Comparison of ENCODE assay signal across 23 cellular contexts in genomic region chr4:105440890-105441289, GRCh38. TPM values are rescaled to one million over a fixed set of nuclear protein-coding genes. Genes with fewer than 3 reads are reported as not detected.
DNase-seq lines count a peak whose midpoint lies in the region; ATAC-seq, FAIRE-seq and TF ChIP-seq lines count a peak whose summit lies in the region.
"Had no signal": no experiment of that assay in that cellular context is flagged by ENCODE, and none has a peak within 500 bp of the region (broad histone marks: within the 10 kb centered on the region; RNA-seq: fewer than 3 reads in every experiment).

No MANE protein-coding gene starts in this region.

- no peaks in the 10 kb centered on the region for H3K9me2 ChIP-seq in PC-3 (replicated peaks; ENCODE audit: low read length)

- no peak overlapping the region for H3K9ac ChIP-seq in PC-3 (ENCODE audit: low read length)

- no peak overlapping the region for H3K4me3 ChIP-seq in AG04450 (ENCODE audit: low read depth, low read length)
- H3K4me3 ChIP-seq in PC-3 (ENCODE audit: low read length) = no peak overlapping the region
- H3K4me3 ChIP-seq in fibroblast of the aortic adventitia (ENCODE audit: low read depth, low read length) = no peak overlapping the region
- H3K4me3 ChIP-seq: A549, GM23338, K562 had no signal

- no peaks in the 10 kb centered on the region for H4K20me1 ChIP-seq in PC-3 (ENCODE audit: low read length)

- no peak overlapping the region for H2AFZ ChIP-seq in PC-3 (ENCODE audit: low read length)
- H2AFZ ChIP-seq: GM23338 had no signal

- intact Hi-C loops in PC-3 (cut with micrococcal nuclease) = no loop called here

- TF ChIP-seq CTCF in AG04450 (IDR thresholded peaks at IDR 0.05; ENCODE audit: low read depth, low read length) (peak; percentile 14; the same call in 1 of the 2 replicates), PC-3 (conservative IDR thresholded peaks at IDR 0.05; ENCODE audit: low read depth, low read length) (peak; percentile 32; the same call in 1 of the 2 replicates), fibroblast of the aortic adventitia (IDR thresholded peaks at IDR 0.05; ENCODE audit: insufficient read depth, low read length) (no peak)

- peak; percentile 70 for FAIRE-seq in G401.6 (lab: Jason Lieb, UNC)
- FAIRE-seq: A549, K562 had no signal

- no peaks in the 10 kb centered on the region for H3F3A ChIP-seq in PC-3 (ENCODE audit: low read length, unreplicated experiment)

- peaks cover 22% of the 10 kb centered on the region for H3K36me3 ChIP-seq in PC-3 (ENCODE audit: low read depth, low read length)

- DNase-seq in AG04450 (ENCODE audit: low read depth, low spot score) (no peak), PC-3 (no peak), fibroblast of the aortic adventitia (ENCODE audit: low read depth) (peak; percentile 10), DMS53 treated with DMSO at 0.1 percent for 48 hours (lab: John Stamatoyannopoulos, UW; ENCODE audit: unreplicated experiment) (no peak)
- DNase-seq: Calu3; CD4-positive, CD25-positive, alpha-beta regulatory T cell; DMS53; HCEC 1CT; MV-4-11; NCI-H1417; NCI-H187; NCI-H2227 treated with DMSO at 0.1 percent for 48 hours; NCI-H524; NCI-H82; RPMI8226; T-helper 17 cell had no signal

- ATAC-seq in PC-3 (no peak), GM18511 (IDR thresholded peaks at IDR 0.05; ENCODE audit: unreplicated experiment) (no peak), GM21390 (IDR thresholded peaks at IDR 0.05; ENCODE audit: unreplicated experiment) (no peak), GM19395 (IDR thresholded peaks at IDR 0.05; ENCODE audit: unreplicated experiment) (no peak)
- ATAC-seq: A549, GM23338, K562, T-helper 17 cell had no signal

- no peaks in the 10 kb centered on the region for H3K79me2 ChIP-seq in PC-3 (ENCODE audit: low read length)

- H3K9me3 ChIP-seq in AG04450 (ENCODE audit: control insufficient read depth, insufficient read depth, low read length) (no peaks in the 10 kb centered on the region), PC-3 (ENCODE audit: low read length) (no peaks in the 10 kb centered on the region)
- H3K9me3 ChIP-seq: A549 had no signal

- H3K4me1 ChIP-seq in PC-3 (ENCODE audit: insufficient read depth, low read length) = no peaks in the 10 kb centered on the region

- H3K27me3 ChIP-seq in AG04450 (ENCODE audit: control insufficient read depth, insufficient read depth, low read length) (no peaks in the 10 kb centered on the region), PC-3 (ENCODE audit: low read length) (no peaks in the 10 kb centered on the region)

- POLR2A ChIA-PET in AG04450 (lab: Yijun Ruan, JAX) = no interaction called here
- POLR2A ChIA-PET in PC-3 (lab: Charles Lee; ENCODE audit: unreplicated experiment) = no interaction called here

- H3K27ac ChIP-seq in AG04450 (ENCODE audit: low read depth, low read length) (no peak overlapping the region), PC-3 (ENCODE audit: low read length) (no peak overlapping the region)
- H3K27ac ChIP-seq: A549 had no signal

- no peak overlapping the region for H3K4me2 ChIP-seq in PC-3 (ENCODE audit: low read length)
- H3K4me2 ChIP-seq: A549, GM23338 had no signal

- BruUV-seq in PC-3 (replicated peaks; lab: Mats Ljungman, UMichigan) = no TSS peak

- CTCF ChIA-PET in AG04450 (lab: Charles Lee) (interaction anchor here (1.0 to 1.9 kb wide), 2 partner anchors 9 to 301 kb away, joined by 3 to 5 read pairs; no protein-coding TSS in a partner anchor), PC-3 (lab: Charles Lee) (no interaction called here)

RNA-seq across cellular contexts. Expression of gene PPA2, which starts 33.0 kb away (rescaled TPM):
- 88.4 and 127 TPM in 2 replicates for polyA plus RNA-seq in AG04450 (2011; rRNA removed)
- polyA minus RNA-seq in AG04450 (2011; rRNA and poly(A)+ RNA removed) = 24.9 and 35.8 TPM in 2 replicates
- total RNA-seq in PC-3 (2014; rRNA removed) = 108 and 125 TPM in 2 replicates
- total RNA-seq in fibroblast of the aortic adventitia (ENCODE audit: low replicate concordance) = 78.9 and 470 TPM in 2 replicates
